7 cellular contexts compared by ENCODE assay signal in genomic region chr5:43514816-43515677, GRCh38.
DNase-seq lines count a peak whose midpoint lies in the region; ATAC-seq and TF ChIP-seq lines count a peak whose summit lies in the region.

Gene C5orf34 (minus strand): TSS chr5:43515148. CDS start chr5:43509339, 5,809 bp downstream.

- ATAC-seq in GM18511 (IDR thresholded peaks at IDR 0.05; ENCODE audit: unreplicated experiment) (peak; percentile 99), HG03025 (IDR thresholded peaks at IDR 0.05; ENCODE audit: low FRiP score, unreplicated experiment) (peak; percentile 97)

- DNase-seq in NCI-H2029 treated with DMSO at 0.1 percent for 48 hours (lab: John Stamatoyannopoulos, UW), result peak; percentile 91
- peak; percentile 93 for DNase-seq in T1000 (lab: John Stamatoyannopoulos, UW)
- DNase-seq in astrocyte of the spinal cord (ENCODE audit: low read depth, low spot score), result peak; percentile 97
- DNase-seq in hypothalamus (lab: John Stamatoyannopoulos, UW), result peak; percentile 26 to 95 (median 85)
- peak; percentile 80 for DNase-seq in retinal pigment epithelial cell (ENCODE audit: low read depth)

- H3K4me3 ChIP-seq in astrocyte of the spinal cord (ENCODE audit: low read depth, low read length), result peak within 1 kb of the TSS; percentile 79
- H3K4me3 ChIP-seq in retinal pigment epithelial cell (ENCODE audit: low read length), result peak within 1 kb of the TSS; percentile 81

- no peak for TF ChIP-seq CTCF in astrocyte of the spinal cord (IDR thresholded peaks at IDR 0.05; ENCODE audit: low read depth, low read length)
- no peak for TF ChIP-seq CTCF in retinal pigment epithelial cell (conservative IDR thresholded peaks at IDR 0.05; ENCODE audit: low read depth, low read length)

- in situ Hi-C loops in astrocyte of the spinal cord (cut with HindIII; ENCODE audit: low sequenced_read_pairs), result no loop called here

Comparison
In these comparisons a context has a peak if more than half of its experiments do, and no peak if none do; other contexts are left out.
1. Peak in every context shown above with its lines: DNase-seq, ATAC-seq and H3K4me3 ChIP-seq.